ENCODE assay signal across 26 cellular contexts in the genomic region with DNA sequence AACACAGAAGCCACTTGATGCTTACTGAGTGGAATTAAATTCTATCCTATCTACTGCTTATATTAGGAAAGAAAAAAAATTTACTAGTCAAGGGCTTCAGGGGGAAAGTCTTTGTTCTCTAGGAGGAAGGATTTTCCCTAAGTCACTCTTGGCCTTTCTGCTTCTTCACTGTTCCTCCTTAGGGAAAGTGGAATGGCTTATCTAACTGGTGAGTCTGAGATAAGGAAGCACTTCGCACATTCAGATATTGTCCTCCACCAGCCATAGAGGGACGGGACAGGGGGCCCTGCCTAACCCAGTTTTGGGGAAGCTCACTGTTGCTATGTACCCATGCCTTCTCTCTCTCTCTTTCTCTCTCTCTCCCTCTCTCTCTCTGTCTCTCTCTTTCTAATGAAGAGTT.
DNase-seq lines count a peak whose midpoint lies in the region; ATAC-seq, FAIRE-seq and TF ChIP-seq lines count a peak whose summit lies in the region.
"Had no signal": no experiment of that assay in that cellular context is flagged by ENCODE, and none has a peak within 500 bp of the region (broad histone marks: within the 10 kb centered on the region; RNA-seq: fewer than 3 reads in every experiment).

No MANE protein-coding gene starts in this region.

- H3K27me3 ChIP-seq in CD4-positive, alpha-beta memory T cell (ENCODE audit: insufficient read depth, low read length) = no peaks in the 10 kb centered on the region
- no peaks in the 10 kb centered on the region for H3K27me3 ChIP-seq in smooth muscle cell (ENCODE audit: low read depth)
- H3K27me3 ChIP-seq: breast epithelium had no signal

- no peaks in the 10 kb centered on the region for H3K79me2 ChIP-seq in smooth muscle cell (ENCODE audit: low read depth)
- H3K79me2 ChIP-seq: parathyroid adenoma had no signal

- CTCF ChIA-PET in CD4-positive, alpha-beta memory T cell (lab: Charles Lee; ENCODE audit: partially characterized antibody) = no interaction called here

- 35% methylated on average over 2 of the region's 2 CpGs for WGBS in smooth muscle cell (ENCODE audit: low lambda C conversion rate)

- H3K4me1 ChIP-seq in CD4-positive, alpha-beta memory T cell (ENCODE audit: insufficient read depth, low read length) = peaks cover 16% of the 10 kb centered on the region
- H3K4me1 ChIP-seq in smooth muscle cell (ENCODE audit: low read depth) = peaks cover 8% of the 10 kb centered on the region
- H3K4me1 ChIP-seq: breast epithelium, parathyroid adenoma had no signal

- no peak overlapping the region for H3K4me2 ChIP-seq in smooth muscle cell

- H3K27ac ChIP-seq in CD4-positive, alpha-beta memory T cell (ENCODE audit: low read depth, low read length) = no peak overlapping the region
- H3K27ac ChIP-seq in smooth muscle cell (ENCODE audit: low read depth) = no peak overlapping the region
- H3K27ac ChIP-seq: breast epithelium, parathyroid adenoma, RWPE1 had no signal

- H3K4me3 Mint-ChIP-seq in CD4-positive, alpha-beta memory T cell = no peak overlapping the region
- no peak overlapping the region for H3K4me3 Mint-ChIP-seq in activated naive CD8-positive, alpha-beta T cell treated with anti-CD3 and anti-CD28 coated beads for 36 hours
- no peak overlapping the region for H3K4me3 Mint-ChIP-seq in osteocyte (ENCODE audit: unreplicated experiment)

- no peaks in the 10 kb centered on the region for H3F3A ChIP-seq in smooth muscle cell (ENCODE audit: low read depth)

- no peak for DNase-seq in CD4-positive, alpha-beta memory T cell
- no peak for DNase-seq in HTR-8/SVneo (ENCODE audit: insufficient read length, low spot score)
- DNase-seq in activated naive CD8-positive, alpha-beta T cell treated with anti-CD3 and anti-CD28 coated beads for 36 hours = no peak
- no peak for DNase-seq in smooth muscle cell (lab: John Stamatoyannopoulos, UW; ENCODE audit: unreplicated experiment)
- no peak for DNase-seq in osteocyte (ENCODE audit: extremely low spot score, unreplicated experiment)
- DNase-seq in NCI-H82 (lab: John Stamatoyannopoulos, UW) = no peak
- DNase-seq: activated CD4-positive, CD25-positive, alpha-beta regulatory T cell treated with anti-CD3 and anti-CD28 coated beads, Interleukin-2, amount 50 U/mL, for 72 hours; activated T-cell treated with anti-CD3 and anti-CD28 coated beads, Interleukin-2, amount 50 U/mL, for 1 hour; amniotic stem cell; cortex of kidney; DMS79; GOT3; IMR-90; kidney glomerular epithelial cell; NCI-H146; NCI-H2171; NCI-H524 treated with DMSO at 0.1 percent for 48 hours; stimulated activated CD4-positive, alpha-beta T cell treated with anti-CD3 and anti-CD28 coated beads, Interleukin-15, amount 100 ng/mL, for 24 hours; stimulated activated CD8-positive, alpha-beta memory T cell treated with anti-CD3 and anti-CD28 coated beads, Interleukin-4, amount 100 ng/mL, for 48 hours; substantia nigra had no signal

- TF ChIP-seq CTCF in smooth muscle cell (IDR thresholded peaks at IDR 0.05; ENCODE audit: borderline replicate concordance, insufficient read depth, poor library complexity, severe bottlenecking) (no peak), osteocyte (IDR thresholded peaks at IDR 0.05) (no peak)

- peak; percentile 68 for FAIRE-seq in HTR-8/SVneo (lab: Jason Lieb, UNC)
- FAIRE-seq: urothelium cell line had no signal

- peak overlapping the region in 4 of 7 donors; percentile 1 to 63 (median 40) for H3K27ac Mint-ChIP-seq in CD4-positive, alpha-beta memory T cell
- peak overlapping the region; percentile 63 for H3K27ac Mint-ChIP-seq in activated naive CD8-positive, alpha-beta T cell treated with anti-CD3 and anti-CD28 coated beads for 36 hours
- H3K27ac Mint-ChIP-seq in osteocyte (ENCODE audit: unreplicated experiment) = no peak overlapping the region

- no peaks in the 10 kb centered on the region for H4K20me1 ChIP-seq in smooth muscle cell (ENCODE audit: low read depth)

- no peaks in the 10 kb centered on the region for H3K27me3 Mint-ChIP-seq in CD4-positive, alpha-beta memory T cell
- H3K27me3 Mint-ChIP-seq in activated naive CD8-positive, alpha-beta T cell treated with anti-CD3 and anti-CD28 coated beads for 36 hours = no peaks in the 10 kb centered on the region
- H3K27me3 Mint-ChIP-seq in osteocyte (ENCODE audit: unreplicated experiment) = no peaks in the 10 kb centered on the region

- no peaks in the 10 kb centered on the region for H3K36me3 ChIP-seq in CD4-positive, alpha-beta memory T cell (ENCODE audit: insufficient read depth, low read length)
- H3K36me3 ChIP-seq in smooth muscle cell (ENCODE audit: low read depth) = no peaks in the 10 kb centered on the region
- H3K36me3 ChIP-seq: breast epithelium had no signal

- peaks cover 0 to 5% (median 0%) of the 10 kb centered on the region in 8 donors for H3K9me3 Mint-ChIP-seq in CD4-positive, alpha-beta memory T cell
- peaks cover 10% of the 10 kb centered on the region for H3K9me3 Mint-ChIP-seq in activated naive CD8-positive, alpha-beta T cell treated with anti-CD3 and anti-CD28 coated beads for 36 hours
- peaks cover 8% of the 10 kb centered on the region for H3K9me3 Mint-ChIP-seq in osteocyte (ENCODE audit: unreplicated experiment)

- H3K36me3 Mint-ChIP-seq in CD4-positive, alpha-beta memory T cell = peaks cover 0 to 12% of the 10 kb centered on the region in 2 donors
- peaks cover 15% of the 10 kb centered on the region for H3K36me3 Mint-ChIP-seq in activated naive CD8-positive, alpha-beta T cell treated with anti-CD3 and anti-CD28 coated beads for 36 hours
- peaks cover 4% of the 10 kb centered on the region for H3K36me3 Mint-ChIP-seq in osteocyte (ENCODE audit: unreplicated experiment)

- no peak overlapping the region for H3K9ac ChIP-seq in smooth muscle cell (ENCODE audit: low read depth)
- H3K9ac ChIP-seq: parathyroid adenoma had no signal

- H2AFZ ChIP-seq in smooth muscle cell (ENCODE audit: low read depth) = peak overlapping the region; percentile 58
- H2AFZ ChIP-seq: parathyroid adenoma had no signal

- POLR2A ChIA-PET in CD4-positive, alpha-beta memory T cell (lab: Charles Lee; ENCODE audit: partially characterized antibody) = no interaction called here

- peaks cover 9 to 22% (median 16%) of the 10 kb centered on the region in 4 donors for H3K4me1 Mint-ChIP-seq in CD4-positive, alpha-beta memory T cell
- H3K4me1 Mint-ChIP-seq in activated naive CD8-positive, alpha-beta T cell treated with anti-CD3 and anti-CD28 coated beads for 36 hours = peaks cover 23% of the 10 kb centered on the region
- no peaks in the 10 kb centered on the region for H3K4me1 Mint-ChIP-seq in osteocyte (ENCODE audit: unreplicated experiment)

- intact Hi-C loops in CD4-positive, alpha-beta memory T cell (cut with micrococcal nuclease) = no loop called here

- no peak for ATAC-seq in HG03139 (IDR thresholded peaks at IDR 0.05; ENCODE audit: unreplicated experiment)
- ATAC-seq: sciatic nerve had no signal

- no peak overlapping the region for H3K4me3 ChIP-seq in CD4-positive, alpha-beta memory T cell (ENCODE audit: low read length in 2 of 2)
- H3K4me3 ChIP-seq in smooth muscle cell = no peak overlapping the region
- H3K4me3 ChIP-seq: breast epithelium had no signal

- no peaks in the 10 kb centered on the region for H3K9me3 ChIP-seq in CD4-positive, alpha-beta memory T cell (ENCODE audit: control insufficient read depth in 1 of 2, low read length in 2 of 2)
- H3K9me3 ChIP-seq in smooth muscle cell (replicated peaks; ENCODE audit: low read depth) = no peaks in the 10 kb centered on the region
- H3K9me3 ChIP-seq: breast epithelium had no signal
